13 cellular contexts compared by ENCODE assay signal in the genomic region with DNA sequence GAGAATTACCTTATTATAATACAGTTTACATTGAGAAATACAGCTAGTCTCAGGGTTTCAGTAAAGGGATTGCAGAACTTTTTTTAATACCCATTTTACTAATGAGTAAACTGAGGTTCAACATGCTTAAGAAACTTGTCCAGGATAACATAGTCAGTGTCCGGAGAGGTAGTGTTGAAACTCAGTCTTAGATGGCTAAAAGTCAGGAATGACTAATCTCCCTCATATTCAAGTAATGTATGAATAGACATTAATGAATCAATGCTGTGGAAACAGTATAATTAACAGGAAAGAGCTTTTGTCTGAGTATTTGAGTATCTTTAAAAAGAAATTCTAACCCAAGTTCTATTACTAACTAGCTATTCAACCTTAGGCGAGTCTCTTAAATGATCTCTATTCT.
"Had no signal": no experiment of that assay in that cellular context is flagged by ENCODE, and none has a peak within 500 bp of the region (broad histone marks: within the 10 kb centered on the region; RNA-seq: fewer than 3 reads in every experiment).

No MANE protein-coding gene starts in this region.

- H3K4me1 ChIP-seq: right atrium auricular region, stomach had no signal

- H3K9me3 ChIP-seq: mucosa of descending colon, neutrophil, right atrium auricular region, thoracic aorta had no signal

- H3K4me3 ChIP-seq: mucosa of descending colon, right atrium auricular region, skin epidermis, stomach, thoracic aorta had no signal

- H3K36me3 ChIP-seq: neutrophil, right atrium auricular region, stomach, thoracic aorta had no signal

- H3K27ac ChIP-seq: neutrophil, right atrium auricular region, skin epidermis, stomach, thoracic aorta had no signal

- DNase-seq: activated CD4-positive, CD25-positive, alpha-beta regulatory T cell; activated effector memory CD4-positive, alpha-beta T cell treated with Interleukin-2 at 50 U/mL for 16 hours; immature natural killer cell; mucosa of descending colon; naive thymus-derived CD8-positive, alpha-beta T cell; stimulated activated CD4-positive, alpha-beta T cell treated with anti-CD3 and anti-CD28 coated beads, Interleukin-4, amount 100 ng/mL, for 4 hours; stomach; T-helper 2 cell had no signal

- ATAC-seq: left lobe of liver; mucosa of descending colon; naive thymus-derived CD8-positive, alpha-beta T cell had no signal

- H3K27me3 ChIP-seq: neutrophil, right atrium auricular region, stomach had no signal
